ENCODE assay signal across 8 cellular contexts in genomic region chr2:64523667-64524603, GRCh38. TPM values are rescaled to one million over a fixed set of nuclear protein-coding genes. Genes with fewer than 3 reads are reported as not detected.
DNase-seq lines count a peak whose midpoint lies in the region; ATAC-seq and TF ChIP-seq lines count a peak whose summit lies in the region.

A gene with protein sequence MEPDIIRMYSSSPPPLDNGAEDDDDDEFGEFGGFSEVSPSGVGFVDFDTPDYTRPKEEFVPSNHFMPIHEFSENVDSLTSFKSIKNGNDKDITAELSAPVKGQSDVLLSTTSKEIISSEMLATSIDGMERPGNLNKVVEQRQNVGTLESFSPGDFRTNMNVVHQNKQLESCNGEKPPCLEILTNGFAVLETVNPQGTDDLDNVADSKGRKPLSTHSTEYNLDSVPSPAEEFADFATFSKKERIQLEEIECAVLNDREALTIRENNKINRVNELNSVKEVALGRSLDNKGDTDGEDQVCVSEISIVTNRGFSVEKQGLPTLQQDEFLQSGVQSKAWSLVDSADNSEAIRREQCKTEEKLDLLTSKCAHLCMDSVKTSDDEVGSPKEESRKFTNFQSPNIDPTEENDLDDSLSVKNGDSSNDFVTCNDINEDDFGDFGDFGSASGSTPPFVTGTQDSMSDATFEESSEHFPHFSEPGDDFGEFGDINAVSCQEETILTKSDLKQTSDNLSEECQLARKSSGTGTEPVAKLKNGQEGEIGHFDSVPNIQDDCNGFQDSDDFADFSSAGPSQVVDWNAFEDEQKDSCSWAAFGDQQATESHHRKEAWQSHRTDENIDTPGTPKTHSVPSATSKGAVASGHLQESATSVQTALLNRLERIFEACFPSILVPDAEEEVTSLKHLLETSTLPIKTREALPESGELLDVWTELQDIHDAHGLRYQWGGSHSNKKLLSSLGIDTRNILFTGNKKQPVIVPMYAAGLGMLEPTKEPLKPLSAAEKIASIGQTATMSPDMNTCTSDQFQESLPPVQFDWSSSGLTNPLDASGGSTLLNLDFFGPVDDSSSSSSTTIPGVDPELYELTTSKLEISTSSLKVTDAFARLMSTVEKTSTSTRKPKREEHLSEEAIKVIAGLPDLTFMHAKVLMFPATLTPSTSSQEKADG (plus strand): TSS chr2:64524328. CDS start chr2:64551475, 27,147 bp downstream.

- POLR2A ChIA-PET in A673 (lab: Charles Lee; ENCODE audit: low non-redundant PET), result interaction anchor here (0.5 to 1.0 kb wide), 2 partner anchors 9 to 354 kb away, joined by 3 to 4 read pairs; no protein-coding TSS in a partner anchor

- H3K9me3 ChIP-seq in A673 (ENCODE audit: low read depth, low read length, poor library complexity, severe bottlenecking) (no peaks in the 10 kb centered on the region), breast epithelium (no peaks in the 10 kb centered on the region), iPS-18c (ENCODE audit: control insufficient read depth, insufficient read depth, low read length) (no peaks in the 10 kb centered on the region)

- CTCF ChIA-PET in A673 (lab: Charles Lee), result interaction anchor here (1.0 to 1.3 kb wide), 2 partner anchors 38 to 193 kb away, joined by 3 to 4 read pairs; no protein-coding TSS in a partner anchor

- H3K36me3 ChIP-seq in A673 (ENCODE audit: insufficient read depth, low read length, poor library complexity, severe bottlenecking) (no peaks in the 10 kb centered on the region), breast epithelium (no peaks in the 10 kb centered on the region)

- H3K27ac ChIP-seq in A673 (ENCODE audit: low read depth, low read length, poor library complexity, severe bottlenecking), result peak within 1 kb of the TSS; percentile 84
- peak within 1 kb of the TSS; percentile 95 for H3K27ac ChIP-seq in VCaP
- peak within 1 kb of the TSS; percentile 96 to 97 for H3K27ac ChIP-seq in breast epithelium
- H3K27ac ChIP-seq in skin epidermis, result peak within 1 kb of the TSS; percentile 67 to 99 (median 97)

- TSS peak; percentile 98 for BruUV-seq in A673 (replicated peaks; lab: Mats Ljungman, UMichigan)

- ATAC-seq in GM18868 (IDR thresholded peaks at IDR 0.05; ENCODE audit: unreplicated experiment) (peak; percentile 85), HG03108 (IDR thresholded peaks at IDR 0.05; ENCODE audit: unreplicated experiment) (peak; percentile 75)

- H3K4me1 ChIP-seq in A673 (ENCODE audit: insufficient read depth, low read length, poor library complexity, severe bottlenecking) (peaks cover 16% of the 10 kb centered on the region), breast epithelium (no peaks in the 10 kb centered on the region)

- peak; percentile 99 for DNase-seq in A673 (ENCODE audit: low spot score)
- DNase-seq in NCI-H2196 treated with DMSO at 0.1 percent for 48 hours (lab: John Stamatoyannopoulos, UW; ENCODE audit: unreplicated experiment), result peak; percentile 76
- DNase-seq in breast epithelium (ENCODE audit: low spot score in 2 of 2), result peak; percentile 99

- intact Hi-C loops in A673 (cut with micrococcal nuclease; ENCODE audit: unreplicated experiment) (loop anchor here (2.0 to 5.0 kb wide), 3 partner anchors 39 to 343 kb away; partner anchors contain the start of gene SERTAD2), breast epithelium (cut with DNase I; ENCODE audit: low total_unique reads) (no loop called here)

- H3K27me3 ChIP-seq in A673 (replicated peaks; ENCODE audit: insufficient read depth, low read depth, low read length, poor library complexity) (no peaks in the 10 kb centered on the region), breast epithelium (no peaks in the 10 kb centered on the region)

- peak within 1 kb of the TSS; percentile 94 for H3K4me3 ChIP-seq in A673 (ENCODE audit: low read depth, low read length, poor library complexity, severe bottlenecking)
- peak within 1 kb of the TSS; percentile 92 to 99 (median 98) for H3K4me3 ChIP-seq in breast epithelium
- H3K4me3 ChIP-seq in iPS-18c (ENCODE audit: insufficient read depth, low read depth, low read length), result peak within 1 kb of the TSS; percentile 91
- peak within 1 kb of the TSS; percentile 74 to 100 (median 85) for H3K4me3 ChIP-seq in skin epidermis

- peak; percentile 91 for TF ChIP-seq POLR2A in breast epithelium (IDR thresholded peaks at IDR 0.05)

- TF ChIP-seq CTCF in A673 (conservative IDR thresholded peaks at IDR 0.05; ENCODE audit: low read depth, low read length) (0 out of 2 replicates have a peak, but pooled peaks have one; percentile 7), VCaP (conservative IDR thresholded peaks at IDR 0.05) (no peak), breast epithelium (IDR thresholded peaks at IDR 0.05) (peak in 1 of 3 donors; percentile 7)

RNA-seq across cellular contexts. Expression of the gene that starts here (rescaled TPM):
- total RNA-seq in A673 (2021), result 18.8 and 19.5 TPM in 2 replicates
- total RNA-seq in breast epithelium, result 10 to 100 TPM; 33.4 to 75.8 (median 55.1) TPM

Comparison
In these comparisons a context has a peak if more than half of its experiments do, and no peak if none do; other contexts are left out.
1. Peak in every context shown above with its lines: DNase-seq, ATAC-seq, H3K4me3 ChIP-seq and H3K27ac ChIP-seq.